In genomic region chr11:68039526-68040086, GRCh38 we compare ENCODE assay signal across 9 cellular contexts. TPM values are rescaled to one million over a fixed set of nuclear protein-coding genes. Genes with fewer than 3 reads are reported as not detected.
DNase-seq lines count a peak whose midpoint lies in the region; ATAC-seq and TF ChIP-seq lines count a peak whose summit lies in the region.
"Had no signal": no experiment of that assay in that cellular context is flagged by ENCODE, and none has a peak within 500 bp of the region (broad histone marks: within the 10 kb centered on the region; RNA-seq: fewer than 3 reads in every experiment).

No MANE protein-coding gene starts in this region.

- no peaks in the 10 kb centered on the region; the same call in 1 of the 2 replicates for H3F3A ChIP-seq in SU-DHL-6 (ENCODE audit: insufficient read depth)

- TF ChIP-seq EP300 in gastroesophageal sphincter (IDR thresholded peaks at IDR 0.05): no peak

- H3K27ac ChIP-seq in SU-DHL-6 (ENCODE audit: low read depth, low read length) (peak overlapping the region; percentile 74), gastroesophageal sphincter (peak overlapping the region; percentile 69 to 92 (median 86))

- H3K9ac ChIP-seq in SU-DHL-6 (ENCODE audit: low read length): peak overlapping the region; percentile 77

- no peaks in the 10 kb centered on the region for H3K36me3 ChIP-seq in SU-DHL-6 (ENCODE audit: low read length)
- peaks cover 0 to 58% of the 10 kb centered on the region in 2 donors for H3K36me3 ChIP-seq in gastroesophageal sphincter

- no peak for TF ChIP-seq POLR2A in gastroesophageal sphincter (IDR thresholded peaks at IDR 0.05)

- peaks cover 24% of the 10 kb centered on the region for H3K79me2 ChIP-seq in SU-DHL-6 (ENCODE audit: insufficient read depth, low read length)

- in situ Hi-C loops in KBM-7 (cut with MboI; ENCODE audit: low pct_unique_long_range_greater_than_20kb, low sequenced_read_pairs): no loop called here

- peak; percentile 48 for DNase-seq in GM19238 (ENCODE audit: insufficient read length, low spot score)
- peak in 1 of 2 donors; percentile 65 for DNase-seq in stimulated activated effector memory CD8-positive, alpha-beta T cell treated with anti-CD3 and anti-CD28 coated beads, Interleukin-12 subunit alpha, Interleukin-12 subunit beta, amount 100 ng/mL, for 72 hours (ENCODE audit: low spot score in 2 of 2)
- no peak for DNase-seq in KBM-7

- H3K4me1 Mint-ChIP-seq in stimulated activated effector memory CD8-positive, alpha-beta T cell treated with anti-CD3 and anti-CD28 coated beads, Interleukin-12 subunit alpha, Interleukin-12 subunit beta, amount 100 ng/mL, for 72 hours: peaks cover 41% of the 10 kb centered on the region

- no peaks in the 10 kb centered on the region for H3K9me3 ChIP-seq in SU-DHL-6 (ENCODE audit: insufficient read depth, low read length)
- H3K9me3 ChIP-seq in gastroesophageal sphincter: no peaks in the 10 kb centered on the region

- no peaks in the 10 kb centered on the region for H3K9me3 Mint-ChIP-seq in stimulated activated effector memory CD8-positive, alpha-beta T cell treated with anti-CD3 and anti-CD28 coated beads, Interleukin-12 subunit alpha, Interleukin-12 subunit beta, amount 100 ng/mL, for 72 hours

- H3K27ac Mint-ChIP-seq in stimulated activated effector memory CD8-positive, alpha-beta T cell treated with anti-CD3 and anti-CD28 coated beads, Interleukin-12 subunit alpha, Interleukin-12 subunit beta, amount 100 ng/mL, for 72 hours: peak overlapping the region; percentile 100

- H3K9me2 ChIP-seq in SU-DHL-6 (replicated peaks; ENCODE audit: insufficient read depth, low read length): no peaks in the 10 kb centered on the region

- peaks cover 41% of the 10 kb centered on the region for H3K36me3 Mint-ChIP-seq in stimulated activated effector memory CD8-positive, alpha-beta T cell treated with anti-CD3 and anti-CD28 coated beads, Interleukin-12 subunit alpha, Interleukin-12 subunit beta, amount 100 ng/mL, for 72 hours

- H3K4me3 ChIP-seq in SU-DHL-6 (ENCODE audit: insufficient read depth, low read length, poor library complexity, severe bottlenecking): peak overlapping the region; percentile 81
- H3K4me3 ChIP-seq in gastroesophageal sphincter: peak overlapping the region; percentile 60 to 70

- no peak for ATAC-seq in gastroesophageal sphincter
- ATAC-seq in stimulated activated effector memory CD8-positive, alpha-beta T cell treated with anti-CD3 and anti-CD28 coated beads, Interleukin-12 subunit alpha, Interleukin-12 subunit beta, amount 100 ng/mL, for 72 hours: peak; percentile 4
- no peak for ATAC-seq in GM21390 (IDR thresholded peaks at IDR 0.05; ENCODE audit: unreplicated experiment)
- no peak for ATAC-seq in HG03457 (IDR thresholded peaks at IDR 0.05; ENCODE audit: unreplicated experiment)
- no peak for ATAC-seq in GM21367 (IDR thresholded peaks at IDR 0.05; ENCODE audit: unreplicated experiment)

- peak overlapping the region; percentile 4 for H2AFZ ChIP-seq in SU-DHL-6 (ENCODE audit: low read depth, low read length, severe bottlenecking)

- H3K4me2 ChIP-seq in SU-DHL-6 (ENCODE audit: low read depth, low read length, poor library complexity, severe bottlenecking): peak overlapping the region; percentile 99

- TF ChIP-seq CTCF in SU-DHL-6 (IDR thresholded peaks at IDR 0.05; ENCODE audit: insufficient read depth, low read length, poor library complexity, severe bottlenecking) (no peak), gastroesophageal sphincter (IDR thresholded peaks at IDR 0.05) (no peak)

- no CpG with 5 or more reads among the region's 10 CpGs for WGBS in gastroesophageal sphincter (ENCODE audit: low coverage in 1 of 2), 2 donors

- H3K27me3 ChIP-seq in SU-DHL-6 (ENCODE audit: low read length) (no peaks in the 10 kb centered on the region), gastroesophageal sphincter (no peaks in the 10 kb centered on the region)

- peaks cover 4 to 81% (median 24%) of the 10 kb centered on the region in 3 donors for H3K4me1 ChIP-seq in gastroesophageal sphincter

- H4K20me1 ChIP-seq in SU-DHL-6 (ENCODE audit: low read depth, low read length): no peaks in the 10 kb centered on the region

- peak overlapping the region; percentile 91 for H3K4me3 Mint-ChIP-seq in stimulated activated effector memory CD8-positive, alpha-beta T cell treated with anti-CD3 and anti-CD28 coated beads, Interleukin-12 subunit alpha, Interleukin-12 subunit beta, amount 100 ng/mL, for 72 hours

RNA-seq across cellular contexts. Expression of gene TCIRG1, which starts 0.8 kb away (rescaled TPM):
- total RNA-seq in gastroesophageal sphincter: 100 to 1,000 TPM in 1 of 4 donors, 10 to 100 TPM in 3; 44.5 to 140 (median 81.2) TPM

RNA-seq across cellular contexts. Expression of gene NDUFS8, which starts 9.1 kb away (rescaled TPM):
- total RNA-seq in gastroesophageal sphincter: 100 to 1,000 TPM; 145 to 203 (median 159) TPM

RNA-seq across cellular contexts. Expression of gene ALDH3B1, which starts 29.5 kb away (rescaled TPM):
- total RNA-seq in gastroesophageal sphincter: 10 to 100 TPM in 2 of 4 donors, 1 to 10 TPM in 2; 6.4 to 15.1 (median 11.2) TPM
- total RNA-seq: T-helper 1 cell treated with Interleukin-12 subunit alpha and Interleukin-12 subunit beta and Interleukin-4 antibody, amounts not matched to agents 30 ng/mL and 1 ng/mL, for 36 hours had no signal

RNA-seq across cellular contexts. Expression of gene UNC93B1, which starts 35.7 kb away (rescaled TPM):
- 10 to 100 TPM; 12.6 to 33.0 (median 26.1) TPM for total RNA-seq in gastroesophageal sphincter
